ENCODE assay signal across 27 cellular contexts in the genomic region with DNA sequence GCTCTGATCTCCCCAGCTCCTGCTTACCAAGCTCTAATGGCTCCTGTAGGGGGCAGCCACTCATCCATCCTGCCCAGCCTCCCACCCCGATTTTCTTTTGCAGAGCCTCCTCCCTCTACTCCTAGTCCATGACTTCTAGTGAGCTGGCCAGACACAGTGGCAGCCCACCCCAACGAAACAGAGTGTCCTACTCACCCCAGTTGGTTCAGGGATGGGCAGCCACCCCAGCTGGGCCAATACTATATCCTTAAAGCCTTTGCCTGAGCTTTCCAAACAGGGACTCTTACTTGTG.
DNase-seq lines count a peak whose midpoint lies in the region; ATAC-seq and TF ChIP-seq lines count a peak whose summit lies in the region.
"Had no signal": no experiment of that assay in that cellular context is flagged by ENCODE, and none has a peak within 500 bp of the region (broad histone marks: within the 10 kb centered on the region; RNA-seq: fewer than 3 reads in every experiment).

No MANE protein-coding gene starts in this region.

- no peak overlapping the region for H3K4me3 Mint-ChIP-seq in activated T-helper 2 cell treated with anti-CD3 and anti-CD28 coated beads, Interferon-gamma antibody, Interleukin-2, Interleukin-4, amounts not matched to agents 10 μg/mL and 5 μg/mL and 100 μg/mL, durations not matched to agents 14 hours and 24 hours and 36 hours (ENCODE audit: low read depth)
- no peak overlapping the region for H3K4me3 Mint-ChIP-seq in immature natural killer cell
- H3K4me3 Mint-ChIP-seq: activated naive CD4-positive, alpha-beta T cell treated with anti-CD3 and anti-CD28 coated beads, Interleukin-2, amount 50 U/mL, for 24 hours; brain; nephron; stimulated activated naive B cell treated with anti-CD40 and anti-IgM and Interleukin-4, amounts not matched to agents 10 μg/mL and 1 μg/mL and 100 μg/mL, for 72 hours had no signal

- peak; percentile 17 for TF ChIP-seq CTCF in GM06990 (IDR thresholded peaks at IDR 0.05; ENCODE audit: insufficient read depth, low read length, poor library complexity, severe bottlenecking)

- no peaks in the 10 kb centered on the region; the same call in none of the 2 replicates for H3K27me3 ChIP-seq in GM06990 (replicated peaks; ENCODE audit: control insufficient read depth, insufficient read depth, low read length)
- H3K27me3 ChIP-seq in H7 (ENCODE audit: control insufficient read depth, insufficient read depth, low read length), result no peaks in the 10 kb centered on the region
- H3K27me3 ChIP-seq: dorsolateral prefrontal cortex, hepatocyte, MG63, SJSA1, suprapubic skin had no signal

- H3K4me3 ChIP-seq in GM06990 (replicated peaks; ENCODE audit: low read depth, low read length) (no peak overlapping the region), H7 (ENCODE audit: insufficient read depth, low read depth, low read length) (no peak overlapping the region)
- H3K4me3 ChIP-seq: dorsolateral prefrontal cortex, hepatocyte, MG63, SJSA1, suprapubic skin had no signal

- no peak overlapping the region for H3K27ac Mint-ChIP-seq in activated T-helper 2 cell treated with anti-CD3 and anti-CD28 coated beads, Interferon-gamma antibody, Interleukin-2, Interleukin-4, amounts not matched to agents 10 μg/mL and 5 μg/mL and 100 μg/mL, durations not matched to agents 14 hours and 24 hours and 36 hours
- H3K27ac Mint-ChIP-seq in immature natural killer cell, result no peak overlapping the region
- H3K27ac Mint-ChIP-seq: activated naive CD4-positive, alpha-beta T cell treated with anti-CD3 and anti-CD28 coated beads, Interleukin-2, amount 50 U/mL, for 24 hours; nephron; stimulated activated naive B cell treated with anti-CD40 and anti-IgM and Interleukin-4, amounts not matched to agents 10 μg/mL and 1 μg/mL and 100 μg/mL, for 72 hours had no signal

- H3K9me3 Mint-ChIP-seq in activated T-helper 2 cell treated with anti-CD3 and anti-CD28 coated beads, Interferon-gamma antibody, Interleukin-2, Interleukin-4, amounts not matched to agents 10 μg/mL and 5 μg/mL and 100 μg/mL, durations not matched to agents 14 hours and 24 hours and 36 hours, result no peaks in the 10 kb centered on the region
- no peaks in the 10 kb centered on the region for H3K9me3 Mint-ChIP-seq in immature natural killer cell
- H3K9me3 Mint-ChIP-seq: activated naive CD4-positive, alpha-beta T cell treated with anti-CD3 and anti-CD28 coated beads, Interleukin-2, amount 50 U/mL, for 24 hours; brain; nephron had no signal

- H3K36me3 Mint-ChIP-seq in activated T-helper 2 cell treated with anti-CD3 and anti-CD28 coated beads, Interferon-gamma antibody, Interleukin-2, Interleukin-4, amounts not matched to agents 10 μg/mL and 5 μg/mL and 100 μg/mL, durations not matched to agents 14 hours and 24 hours and 36 hours (ENCODE audit: low read depth), result no peaks in the 10 kb centered on the region
- H3K36me3 Mint-ChIP-seq in immature natural killer cell, result no peaks in the 10 kb centered on the region
- H3K36me3 Mint-ChIP-seq: activated naive CD4-positive, alpha-beta T cell treated with anti-CD3 and anti-CD28 coated beads, Interleukin-2, amount 50 U/mL, for 24 hours; brain; stimulated activated naive B cell treated with anti-CD40 and anti-IgM and Interleukin-4, amounts not matched to agents 10 μg/mL and 1 μg/mL and 100 μg/mL, for 72 hours had no signal

- no peaks in the 10 kb centered on the region for H3K4me1 Mint-ChIP-seq in activated T-helper 2 cell treated with anti-CD3 and anti-CD28 coated beads, Interferon-gamma antibody, Interleukin-2, Interleukin-4, amounts not matched to agents 10 μg/mL and 5 μg/mL and 100 μg/mL, durations not matched to agents 14 hours and 24 hours and 36 hours (ENCODE audit: low read depth)
- H3K4me1 Mint-ChIP-seq in immature natural killer cell, result no peaks in the 10 kb centered on the region
- H3K4me1 Mint-ChIP-seq: activated naive CD4-positive, alpha-beta T cell treated with anti-CD3 and anti-CD28 coated beads, Interleukin-2, amount 50 U/mL, for 24 hours; nephron had no signal

- intact Hi-C loops in activated T-helper 2 cell treated with anti-CD3 and anti-CD28 coated beads, Interferon-gamma antibody, Interleukin-2, Interleukin-4, amounts not matched to agents 10 μg/mL and 5 μg/mL and 100 μg/mL, durations not matched to agents 14 hours and 24 hours and 36 hours (cut with micrococcal nuclease), result no loop called here

- no peaks in the 10 kb centered on the region for H3K36me3 ChIP-seq in GM06990 (ENCODE audit: control insufficient read depth, insufficient read depth, low read length)
- no peaks in the 10 kb centered on the region for H3K36me3 ChIP-seq in H7 (replicated peaks; ENCODE audit: control insufficient read depth, insufficient read depth, low read length)
- H3K36me3 ChIP-seq: MG63, SJSA1, suprapubic skin had no signal

- H3K27me3 Mint-ChIP-seq in activated T-helper 2 cell treated with anti-CD3 and anti-CD28 coated beads, Interferon-gamma antibody, Interleukin-2, Interleukin-4, amounts not matched to agents 10 μg/mL and 5 μg/mL and 100 μg/mL, durations not matched to agents 14 hours and 24 hours and 36 hours (ENCODE audit: low read depth), result no peaks in the 10 kb centered on the region
- peaks cover 2 to 5% (median 3%) of the 10 kb centered on the region in 3 donors for H3K27me3 Mint-ChIP-seq in immature natural killer cell (ENCODE audit: low read depth in 3 of 3)
- H3K27me3 Mint-ChIP-seq: activated naive CD4-positive, alpha-beta T cell treated with anti-CD3 and anti-CD28 coated beads, Interleukin-2, amount 50 U/mL, for 24 hours had no signal

- DNase-seq in GM06990 (ENCODE audit: extremely low read depth, insufficient read length), result no peak
- DNase-seq in H7, result peak; percentile 71
- DNase-seq in activated T-helper 2 cell treated with anti-CD3 and anti-CD28 coated beads, Interferon-gamma antibody, Interleukin-2, Interleukin-4, amounts not matched to agents 10 μg/mL and 5 μg/mL and 100 μg/mL, durations not matched to agents 14 hours and 24 hours and 36 hours (ENCODE audit: low spot score), result peak; percentile 2
- DNase-seq in mesenteric fat pad (ENCODE audit: low spot score), result peak; percentile 65
- no peak for DNase-seq in NCI-H510A treated with DMSO at 0.1 percent for 48 hours (lab: John Stamatoyannopoulos, UW)
- no peak for DNase-seq in immature natural killer cell
- DNase-seq: activated CD4-positive, alpha-beta T cell treated with anti-CD3 and anti-CD28 coated beads, Interleukin-2, amount 50 U/mL, for 4 hours; amniotic stem cell; cerebellar nuclear complex; COR-L47; DMS53; dorsolateral prefrontal cortex; foreskin melanocyte; KG1; MG63; NCI-H1436 treated with DMSO at 0.1 percent for 48 hours; NCI-H2081 treated with DMSO at 0.1 percent for 48 hours; NCI-H345; stimulated activated naive B cell treated with anti-CD40 and anti-IgM and Interleukin-4, amounts not matched to agents 10 μg/mL and 1 μg/mL and 100 μg/mL, for 72 hours had no signal

- ATAC-seq in HG03521 (IDR thresholded peaks at IDR 0.05; ENCODE audit: unreplicated experiment) (no peak), HG02623 (IDR thresholded peaks at IDR 0.05; ENCODE audit: unreplicated experiment) (no peak)
- ATAC-seq: stimulated activated naive B cell treated with anti-CD40 and anti-IgM and Interleukin-4, amounts not matched to agents 10 μg/mL and 1 μg/mL and 100 μg/mL, for 72 hours had no signal

Comparison
In these comparisons a context has a peak if more than half of its experiments do, and no peak if none do; other contexts are left out.
1. DNase-seq: peak in H7 (single experiment), activated T-helper 2 cell treated with anti-CD3 and anti-CD28 coated beads, Interferon-gamma antibody, Interleukin-2, Interleukin-4, amounts not matched to agents 10 μg/mL and 5 μg/mL and 100 μg/mL, durations not matched to agents 14 hours and 24 hours and 36 hours (single experiment) and mesenteric fat pad (single experiment); none in GM06990 (single experiment), NCI-H510A treated with DMSO at 0.1 percent for 48 hours (single experiment) and immature natural killer cell (0 of 3).